8 cellular contexts compared by ENCODE assay signal in the genomic region with DNA sequence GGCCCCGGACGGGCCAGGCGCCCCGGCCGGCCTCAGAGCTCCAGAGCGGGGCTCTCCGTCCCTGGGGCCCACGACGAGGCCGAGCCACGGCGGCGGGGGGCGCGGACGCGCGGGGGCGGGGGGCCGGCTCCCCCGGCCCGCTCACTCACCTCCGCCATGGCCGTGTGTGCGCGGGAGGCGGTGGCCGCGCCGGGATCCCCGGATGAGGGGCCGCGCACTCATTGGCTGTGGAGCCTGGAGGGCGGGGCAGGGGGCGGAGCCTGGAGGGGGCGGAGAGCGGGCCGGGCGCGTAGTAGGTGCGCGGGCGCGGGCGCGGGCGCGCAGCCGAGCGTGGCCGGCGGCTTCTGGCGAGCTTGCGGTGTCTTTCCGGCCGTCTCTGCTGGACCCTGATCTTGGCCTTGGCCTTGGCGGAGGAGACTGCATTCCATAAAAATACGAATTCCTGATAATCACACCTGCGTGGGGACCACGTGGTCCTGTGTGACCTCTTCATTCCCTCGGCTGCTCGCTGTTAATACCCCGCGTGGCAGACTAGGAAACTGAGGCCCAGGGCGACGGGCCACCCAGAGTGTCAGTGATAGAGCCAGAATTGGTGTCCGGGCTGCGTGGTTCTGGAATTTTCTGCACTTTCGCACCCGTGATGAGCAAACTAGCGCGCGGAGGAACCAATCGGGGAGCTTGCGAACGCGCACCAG. TPM values are rescaled to one million over a fixed set of nuclear protein-coding genes. Genes with fewer than 3 reads are reported as not detected.
DNase-seq lines count a peak whose midpoint lies in the region; ATAC-seq and TF ChIP-seq lines count a peak whose summit lies in the region.

Gene MIER2 (minus strand): TSS at position 172 of the 695 bp plus-strand sequence. CDS start 14 bp downstream, at position 158.

- TF ChIP-seq CTCF in HFF-Myc (IDR thresholded peaks at IDR 0.05; ENCODE audit: low read depth, low read length, missing control alignments) (no peak), body of pancreas (IDR thresholded peaks at IDR 0.05) (no peak)

- in situ Hi-C loops in G401 (cut with HindIII; ENCODE audit: low sequenced_read_pairs), result no loop called here

- H3K27ac ChIP-seq in body of pancreas, result peak within 1 kb of the TSS; percentile 30 to 67 (median 46)

- H3K4me1 ChIP-seq in body of pancreas, result peaks cover 40% of the 10 kb centered on the region
- H3K4me1 ChIP-seq in iPS-15b (ENCODE audit: control insufficient read depth, insufficient read depth, low read length), result peaks cover 12% of the 10 kb centered on the region

- no peaks in the 10 kb centered on the region for H3K27me3 ChIP-seq in body of pancreas
- H3K27me3 ChIP-seq in iPS-15b (ENCODE audit: control insufficient read depth, insufficient read depth, low read length), result peaks cover 13% of the 10 kb centered on the region

- H3K36me3 ChIP-seq in body of pancreas (replicated peaks in 1 of 2; ENCODE audit: insufficient read depth in 1 of 2, low read depth in 2 of 2), result no peaks in the 10 kb centered on the region
- H3K36me3 ChIP-seq in iPS-15b (ENCODE audit: control insufficient read depth, insufficient read depth, low read length), result peaks cover 15% of the 10 kb centered on the region

- H3K4me3 ChIP-seq in HFF-Myc (replicated peaks; ENCODE audit: low read depth, low read length), result peak within 1 kb of the TSS; percentile 54
- H3K4me3 ChIP-seq in body of pancreas, result peak within 1 kb of the TSS; percentile 64 to 70
- H3K4me3 ChIP-seq in iPS-15b (ENCODE audit: low read depth, low read length), result peak within 1 kb of the TSS; percentile 75
- peak within 1 kb of the TSS; percentile 68 for H3K4me3 ChIP-seq in skeletal muscle cell (ENCODE audit: low read depth, low read length)

- TF ChIP-seq POLR2A in body of pancreas (IDR thresholded peaks at IDR 0.05), result peak in 1 of 3 donors; percentile 10

- H3K9ac ChIP-seq in iPS-15b (ENCODE audit: low read depth, low read length), result peak within 1 kb of the TSS; percentile 87

- DNase-seq in G401 (ENCODE audit: low spot score) (peak; percentile 77), HFF-Myc (ENCODE audit: extremely low read depth, low read depth) (no peak), NCI-H1417 treated with DMSO at 0.1 percent for 48 hours (lab: John Stamatoyannopoulos, UW) (peak; percentile 55), UCSD-AML1 (lab: John Stamatoyannopoulos, UW; ENCODE audit: unreplicated experiment) (peak; percentile 88), body of pancreas (peak; percentile 74 to 84 (median 79)), skeletal muscle cell (ENCODE audit: low read depth) (peak; percentile 18), NCI-H187 treated with DMSO at 0.1 percent for 48 hours (lab: John Stamatoyannopoulos, UW) (no peak)

- H3K9me3 ChIP-seq in body of pancreas (no peaks in the 10 kb centered on the region), iPS-15b (ENCODE audit: control insufficient read depth, insufficient read depth, low read length) (no peaks in the 10 kb centered on the region)

- 3 to 20% methylated on average over 19 to 50 of the region's 77 CpGs for WGBS in body of pancreas, 2 donors

- intact Hi-C loops in body of pancreas (cut with DNase I), result no loop called here

- ATAC-seq in body of pancreas, result peak; percentile 93

RNA-seq across cellular contexts. Expression of gene MIER2, which starts in this region (rescaled TPM):
- total RNA-seq in G401 (2014; rRNA removed; shearing (Covaris generic)), result 19.2 and 82.6 TPM in 2 replicates
- total RNA-seq in body of pancreas, result 1 to 10 TPM; 3.1 to 9.6 TPM

Comparison
In these comparisons a context has a peak if more than half of its experiments do, and no peak if none do; other contexts are left out.
1. DNase-seq: peak in G401 (single experiment), NCI-H1417 treated with DMSO at 0.1 percent for 48 hours (single experiment), UCSD-AML1 (single experiment), body of pancreas (4 of 4) and skeletal muscle cell (single experiment); none in HFF-Myc (single experiment) and NCI-H187 treated with DMSO at 0.1 percent for 48 hours (single experiment).
2. Peak in every context shown above with its lines, with median percentiles within 50 percentile points of each other: H3K4me3 ChIP-seq.